ENCODE assay signal across 18 cellular contexts in the genomic region with DNA sequence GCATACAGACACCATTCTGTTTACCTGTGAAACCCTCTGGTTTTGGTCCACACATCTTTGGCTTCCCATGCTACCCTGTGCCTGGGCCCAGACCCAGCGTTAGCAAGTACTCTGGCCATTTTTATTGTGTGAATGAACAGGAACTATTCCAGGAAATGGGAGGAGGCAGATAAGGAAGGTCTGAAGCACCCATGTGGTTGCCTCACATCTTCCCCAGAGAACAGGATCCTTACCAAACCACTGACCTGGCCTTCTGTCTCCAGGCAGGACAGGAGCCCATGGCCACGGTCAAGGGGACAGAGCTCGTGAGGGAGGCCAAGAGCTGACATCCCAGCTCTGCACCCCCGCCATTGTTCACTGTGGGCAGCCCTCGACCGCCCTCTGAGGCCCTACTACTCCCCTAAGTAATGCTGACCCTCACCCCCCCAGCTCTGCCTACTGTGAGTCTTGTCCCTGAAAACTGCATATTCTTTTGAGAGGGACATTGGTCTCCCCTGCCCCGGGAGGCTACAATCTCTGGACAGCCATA.
A peak's percentile ranks its signal among the peaks of the same experiment; 100 is the strongest.
DNase-seq lines count a peak whose midpoint lies in the region; ATAC-seq, FAIRE-seq and TF ChIP-seq lines count a peak whose summit lies in the region.
"Had no signal": no experiment of that assay in that cellular context is flagged by ENCODE, and none has a peak within 500 bp of the region (broad histone marks: within the 10 kb centered on the region; RNA-seq: fewer than 3 reads in every experiment).

No MANE protein-coding gene starts in this region.

- no peak for ATAC-seq in HepG2
- ATAC-seq: A549; activated CD4-positive, CD25-positive, alpha-beta regulatory T cell treated with anti-CD3 and anti-CD28 coated beads, Interleukin-2, amount 50 U/mL, for 24 hours; natural killer cell treated with Interleukin-12 subunit alpha and Interleukin-12 subunit beta and Interleukin-15 and Interleukin-18, amount 100 ng/mL, for 72 hours had no signal

- H3K4me1 ChIP-seq in liver (ENCODE audit: control insufficient read depth in 4 of 4, insufficient read depth in 4 of 4, low read length in 3 of 4): no peaks in the 10 kb centered on the region
- H3K4me1 ChIP-seq in HepG2 (ENCODE audit: insufficient read depth, low read length): no peaks in the 10 kb centered on the region
- H3K4me1 ChIP-seq in kidney (ENCODE audit: control insufficient read depth in 1 of 2, insufficient read depth in 1 of 2, low read depth in 1 of 2, low read length in 2 of 2): peaks cover 4 to 8% of the 10 kb centered on the region in 2 donors

- FAIRE-seq in HepG2 (lab: Jason Lieb, UNC) (no peak), kidney (lab: Jason Lieb, UNC) (no peak)
- FAIRE-seq: A549 had no signal

- TF ChIP-seq EP300 in HepG2 (IDR thresholded peaks at IDR 0.05; ENCODE audit: low read depth in 2 of 2, low read length in 2 of 2) (no peak), HepG2 (CRISPR knock-in tag; IDR thresholded peaks at IDR 0.05; ENCODE audit: borderline replicate concordance) (no peak)

- in situ Hi-C loops in HepG2 (cut with HindIII; ENCODE audit: extremely low pct_ligation_motif_present, low pct_unique_long_range_greater_than_20kb): no loop called here

- BruUV-seq in HepG2 (replicated peaks; lab: Mats Ljungman, UMichigan): no TSS peak

- H3K79me2 ChIP-seq in HepG2 (ENCODE audit: insufficient read depth, low read length): no peaks in the 10 kb centered on the region

- no peaks in the 10 kb centered on the region for H3K36me3 ChIP-seq in liver (ENCODE audit: control insufficient read depth in 4 of 4, insufficient read depth in 3 of 4, low read depth in 1 of 4, low read length in 3 of 4)
- H3K36me3 ChIP-seq in HepG2 (replicated peaks in 1 of 2; ENCODE audit: control insufficient read depth in 1 of 2, insufficient read depth in 2 of 2, low read length in 2 of 2): no peaks in the 10 kb centered on the region
- no peaks in the 10 kb centered on the region for H3K36me3 ChIP-seq in kidney (ENCODE audit: control insufficient read depth in 1 of 2, insufficient read depth in 2 of 2, low read length in 2 of 2)
- H3K36me3 ChIP-seq: tibial artery had no signal

- intact Hi-C loops in HepG2 (cut with micrococcal nuclease; ENCODE audit: unreplicated experiment): no loop called here
- intact Hi-C loops in kidney (cut with DNase I): no loop called here
- intact Hi-C loops in dorsolateral prefrontal cortex (cut with DNase I): loop anchor here in 1 of 2 donors (5.0 kb wide), 1 partner anchor 34 kb away; no protein-coding TSS in a partner anchor

- TF ChIP-seq POLR2A in HepG2 (IDR thresholded peaks at IDR 0.05; ENCODE audit: insufficient read depth in 1 of 2, low read depth in 2 of 2, low read length in 2 of 2): no peak

- H3K4me3 ChIP-seq in liver (ENCODE audit: low read depth in 1 of 3, low read length in 3 of 3) (no peak overlapping the region), HepG2 (replicated peaks in 1 of 3; ENCODE audit: insufficient read depth in 1 of 3, low read depth in 2 of 3, low read length in 3 of 3) (no peak overlapping the region), kidney (ENCODE audit: low read length in 2 of 2) (no peak overlapping the region), dorsolateral prefrontal cortex (no peak overlapping the region)
- H3K4me3 ChIP-seq: A549, tibial artery had no signal

- no peaks in the 10 kb centered on the region for H3K9me3 ChIP-seq in liver (ENCODE audit: control insufficient read depth in 4 of 4, low read length in 3 of 4)
- H3K9me3 ChIP-seq in HepG2 (ENCODE audit: low read length): no peaks in the 10 kb centered on the region
- H3K9me3 ChIP-seq in kidney (ENCODE audit: control insufficient read depth in 1 of 2, low read length in 2 of 2): no peaks in the 10 kb centered on the region
- H3K9me3 ChIP-seq: A549, tibial artery had no signal

- POLR2A ChIA-PET in HepG2 (lab: Yijun Ruan, JAX): no interaction called here

- H3K9ac ChIP-seq in liver (ENCODE audit: low read depth in 1 of 2, low read length in 2 of 2) (no peak overlapping the region), HepG2 (ENCODE audit: insufficient read depth, low read depth, low read length) (no peak overlapping the region), kidney (ENCODE audit: low read length in 2 of 2) (no peak overlapping the region)
- H3K9ac ChIP-seq: KMS-11 had no signal

- CTCF ChIA-PET in HepG2 (lab: Yijun Ruan, JAX; ENCODE audit: low intra/inter-chr PET ratio, low total read pairs): no interaction called here

- no peak overlapping the region for H3K4me2 ChIP-seq in HepG2 (ENCODE audit: low read depth, low read length)
- H3K4me2 ChIP-seq: A549, KMS-11 had no signal

- no peak for DNase-seq in HepG2 (ENCODE audit: low spot score)
- peak; percentile 60 for DNase-seq in dermis blood vessel endothelial cell
- DNase-seq in kidney: peak; percentile 71
- no peak for DNase-seq in stimulated activated CD4-positive, alpha-beta T cell treated with anti-CD3 and anti-CD28 coated beads, Interleukin-4, amount 100 ng/mL, for 24 hours
- DNase-seq in dorsolateral prefrontal cortex: no peak
- no peak for DNase-seq in mesenteric fat pad (ENCODE audit: low spot score)
- DNase-seq in activated effector memory CD4-positive, alpha-beta T cell treated with Interleukin-2 at 50 U/mL for 16 hours: no peak
- DNase-seq: activated effector memory CD4-positive, alpha-beta T cell treated with anti-CD3 and anti-CD28 coated beads, Interleukin-2, amount 50 U/mL, for 16 hours; CD4-positive, CD25-positive, alpha-beta regulatory T cell; NCI-H1092; stimulated activated CD4-positive, alpha-beta T cell treated with anti-CD3 and anti-CD28 coated beads, Interleukin-12 subunit alpha, Interleukin-12 subunit beta, amount 100 ng/mL, for 4 hours; T-helper 1 cell had no signal

- TF ChIP-seq RAD21 in liver (IDR thresholded peaks at IDR 0.05) (no peak), HepG2 (CRISPR knock-in tag; IDR thresholded peaks at IDR 0.05) (no peak)

- H3K27ac ChIP-seq in liver (ENCODE audit: low read depth in 1 of 2, low read length in 2 of 2) (peak overlapping the region; percentile 43 to 66), HepG2 (ENCODE audit: extremely low read length, insufficient read depth, low read length) (no peak overlapping the region), kidney (ENCODE audit: low read depth in 2 of 2, low read length in 2 of 2) (peak overlapping the region; percentile 45 to 65), dorsolateral prefrontal cortex (peak overlapping the region in 1 of 59 donors; percentile 44)
- H3K27ac ChIP-seq: A549, KMS-11, tibial artery had no signal

- no peaks in the 10 kb centered on the region for H4K20me1 ChIP-seq in HepG2 (ENCODE audit: insufficient read depth, low read length)

- WGBS in liver: 83% methylated on average over 7 of the region's 7 CpGs
- 4% methylated on average over 5 of the region's 7 CpGs for WGBS in HepG2 (ENCODE audit: low lambda C conversion rate)

- TF ChIP-seq CTCF in liver (IDR thresholded peaks at IDR 0.05; ENCODE audit: low read depth, low read length, missing input control) (no peak), HepG2 (CRISPR knock-in tag; IDR thresholded peaks at IDR 0.05) (no peak), kidney (IDR thresholded peaks at IDR 0.05; ENCODE audit: borderline replicate concordance, extremely low read depth, insufficient read depth) (no peak), dorsolateral prefrontal cortex (IDR thresholded peaks at IDR 0.05 in 54 of 56, conservative IDR thresholded peaks at IDR 0.05 in 2 of 56; ENCODE audit: low read depth in 1 of 56, partially characterized antibody in 56 of 56) (no peak)

- H3K27me3 ChIP-seq in liver (ENCODE audit: control insufficient read depth in 4 of 4, insufficient read depth in 4 of 4, low read length in 3 of 4) (no peaks in the 10 kb centered on the region), HepG2 (ENCODE audit: control insufficient read depth in 1 of 2, insufficient read depth in 2 of 2, low read length in 2 of 2) (peaks cover 3 to 25% of the 10 kb centered on the region in 2 experiments; a peak in 4 of 5 replicates), dorsolateral prefrontal cortex (no peaks in the 10 kb centered on the region)
- H3K27me3 ChIP-seq: tibial artery had no signal

- H2AFZ ChIP-seq in HepG2 (ENCODE audit: low read length): no peak overlapping the region

TF ChIP-seq in liver, 16 proteins besides CTCF, POLR2A, EP300 and RAD21 (continues in another document):
- TF ChIP-seq, protein P1, sequence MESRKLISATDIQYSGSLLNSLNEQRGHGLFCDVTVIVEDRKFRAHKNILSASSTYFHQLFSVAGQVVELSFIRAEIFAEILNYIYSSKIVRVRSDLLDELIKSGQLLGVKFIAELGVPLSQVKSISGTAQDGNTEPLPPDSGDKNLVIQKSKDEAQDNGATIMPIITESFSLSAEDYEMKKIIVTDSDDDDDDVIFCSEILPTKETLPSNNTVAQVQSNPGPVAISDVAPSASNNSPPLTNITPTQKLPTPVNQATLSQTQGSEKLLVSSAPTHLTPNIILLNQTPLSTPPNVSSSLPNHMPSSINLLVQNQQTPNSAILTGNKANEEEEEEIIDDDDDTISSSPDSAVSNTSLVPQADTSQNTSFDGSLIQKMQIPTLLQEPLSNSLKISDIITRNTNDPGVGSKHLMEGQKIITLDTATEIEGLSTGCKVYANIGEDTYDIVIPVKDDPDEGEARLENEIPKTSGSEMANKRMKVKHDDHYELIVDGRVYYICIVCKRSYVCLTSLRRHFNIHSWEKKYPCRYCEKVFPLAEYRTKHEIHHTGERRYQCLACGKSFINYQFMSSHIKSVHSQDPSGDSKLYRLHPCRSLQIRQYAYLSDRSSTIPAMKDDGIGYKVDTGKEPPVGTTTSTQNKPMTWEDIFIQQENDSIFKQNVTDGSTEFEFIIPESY (IDR thresholded peaks at IDR 0.05): no peak
- TF ChIP-seq EGR1 (IDR thresholded peaks at IDR 0.05; ENCODE audit: low read depth in 2 of 2) (no peak), JUND (IDR thresholded peaks at IDR 0.05) (no peak), HNF4A (conservative IDR thresholded peaks at IDR 0.05) (no peak)

TF ChIP-seq in HepG2, 621 proteins besides CTCF, POLR2A, EP300 and RAD21 (continues in another document):
- no peak for TF ChIP-seq NFKBIZ (CRISPR knock-in tag; IDR thresholded peaks at IDR 0.05)
- TF ChIP-seq XBP1 (CRISPR knock-in tag; IDR thresholded peaks at IDR 0.05): no peak
- no peak for TF ChIP-seq HNF4G (IDR thresholded peaks at IDR 0.05; ENCODE audit: borderline replicate concordance, low read depth, low read length)
- no peak for TF ChIP-seq HNF4G (CRISPR knock-in tag; IDR thresholded peaks at IDR 0.05; ENCODE audit: borderline replicate concordance, low read depth)
- TF ChIP-seq KAT2B (IDR thresholded peaks at IDR 0.05; ENCODE audit: borderline replicate concordance, low read depth, low read length): no peak
- TF ChIP-seq ZNF816 (CRISPR knock-in tag; IDR thresholded peaks at IDR 0.05; ENCODE audit: borderline replicate concordance): no peak
- no peak for TF ChIP-seq ZNF383 (CRISPR knock-in tag; IDR thresholded peaks at IDR 0.05; ENCODE audit: borderline replicate concordance)
- TF ChIP-seq ZNF207 (IDR thresholded peaks at IDR 0.05; ENCODE audit: borderline replicate concordance): no peak
- TF ChIP-seq ZNF768 (CRISPR knock-in tag; IDR thresholded peaks at IDR 0.05): no peak

Comparison
In these comparisons a context has a peak if more than half of its experiments do, and no peak if none do; other contexts are left out.
1. DNase-seq: peak in dermis blood vessel endothelial cell (single experiment) and kidney (single experiment); none in HepG2 (single experiment), stimulated activated CD4-positive, alpha-beta T cell treated with anti-CD3 and anti-CD28 coated beads, Interleukin-4, amount 100 ng/mL, for 24 hours (single experiment), dorsolateral prefrontal cortex (0 of 10), mesenteric fat pad (single experiment) and activated effector memory CD4-positive, alpha-beta T cell treated with Interleukin-2 at 50 U/mL for 16 hours (single experiment).